ENCODE assay signal across 8 cellular contexts in the genomic region with DNA sequence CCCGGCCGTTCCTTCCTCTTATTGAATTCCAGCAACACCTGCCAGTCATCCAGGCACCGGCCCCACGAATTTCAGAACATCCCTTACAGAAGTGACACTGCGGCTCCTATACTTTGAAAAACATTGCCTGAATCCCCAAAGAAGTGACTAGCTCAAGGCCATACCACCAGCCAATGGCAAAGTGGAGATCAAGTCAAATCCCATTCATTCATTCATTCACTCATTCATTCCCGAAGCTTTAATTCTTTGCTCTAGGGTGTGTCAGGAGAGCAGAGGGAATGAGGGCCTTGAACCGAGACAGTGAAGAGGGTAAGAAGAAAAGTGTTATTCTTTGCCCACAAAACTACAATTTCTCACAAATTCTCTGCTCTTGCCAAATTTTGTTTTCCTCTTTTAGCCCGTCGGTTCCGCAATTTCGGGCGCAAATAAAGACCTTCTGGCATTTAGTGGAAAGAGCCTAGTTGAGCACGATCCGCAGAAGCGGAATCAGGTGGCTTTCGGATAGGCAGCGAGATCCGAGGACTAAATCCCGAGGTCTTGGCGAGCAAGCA. TPM values are rescaled to one million over a fixed set of nuclear protein-coding genes. Genes with fewer than 3 reads are reported as not detected.
A peak's percentile ranks its signal among the peaks of the same experiment; 100 is the strongest.
DNase-seq lines count a peak whose midpoint lies in the region; ATAC-seq lines count a peak whose summit lies in the region.

No MANE protein-coding gene starts in this region.

- no peaks in the 10 kb centered on the region for H3K9me3 Mint-ChIP-seq in activated CD8-positive, alpha-beta memory T cell treated with anti-CD3 and anti-CD28 coated beads, Interleukin-2, amount 10 ng/mL, durations not matched to agents 7 days and 5 days (ENCODE audit: low read depth)
- no peaks in the 10 kb centered on the region for H3K9me3 Mint-ChIP-seq in activated T-helper 17 cell treated with anti-CD3 and anti-CD28 coated beads, Interleukin-2, amount 50 U/mL, for 72 hours
- H3K9me3 Mint-ChIP-seq in immature natural killer cell = peaks cover 0 to 2% (median 0%) of the 10 kb centered on the region in 6 donors

- no peak for ATAC-seq in activated CD8-positive, alpha-beta memory T cell treated with anti-CD3 and anti-CD28 coated beads, Interleukin-2, amount 10 ng/mL, durations not matched to agents 7 days and 5 days
- no peak for ATAC-seq in activated T-helper 17 cell treated with anti-CD3 and anti-CD28 coated beads, Interleukin-2, amount 50 U/mL, for 72 hours (replicated peaks)
- ATAC-seq in HG02642 (IDR thresholded peaks at IDR 0.05; ENCODE audit: poor library complexity, unreplicated experiment) = no peak

- no peaks in the 10 kb centered on the region for H3K27me3 ChIP-seq in thymus (ENCODE audit: control insufficient read depth, insufficient read depth)

- H3K4me3 Mint-ChIP-seq in activated CD8-positive, alpha-beta memory T cell treated with anti-CD3 and anti-CD28 coated beads, Interleukin-2, amount 10 ng/mL, durations not matched to agents 7 days and 5 days = peak overlapping the region; percentile 64
- H3K4me3 Mint-ChIP-seq in activated T-helper 17 cell treated with anti-CD3 and anti-CD28 coated beads, Interleukin-2, amount 50 U/mL, for 72 hours = peak overlapping the region; percentile 65
- H3K4me3 Mint-ChIP-seq in immature natural killer cell = peak overlapping the region; percentile 62 to 78 (median 69)

- CTCF ChIA-PET in activated CD8-positive, alpha-beta memory T cell treated with anti-CD3 and anti-CD28 coated beads, Interleukin-2, amount 10 ng/mL, durations not matched to agents 7 days and 5 days (lab: Charles Lee) = no interaction called here

- 24% methylated on average over 20 of the region's 20 CpGs for WGBS in thymus

- peaks cover 12% of the 10 kb centered on the region for H3K4me1 Mint-ChIP-seq in activated CD8-positive, alpha-beta memory T cell treated with anti-CD3 and anti-CD28 coated beads, Interleukin-2, amount 10 ng/mL, durations not matched to agents 7 days and 5 days
- H3K4me1 Mint-ChIP-seq in activated T-helper 17 cell treated with anti-CD3 and anti-CD28 coated beads, Interleukin-2, amount 50 U/mL, for 72 hours = no peaks in the 10 kb centered on the region
- peaks cover 7 to 8% of the 10 kb centered on the region in 2 donors for H3K4me1 Mint-ChIP-seq in immature natural killer cell

- peak overlapping the region; percentile 65 for H3K4me3 ChIP-seq in thymus (ENCODE audit: low read length)

- peaks cover 1% of the 10 kb centered on the region for H3K36me3 Mint-ChIP-seq in activated CD8-positive, alpha-beta memory T cell treated with anti-CD3 and anti-CD28 coated beads, Interleukin-2, amount 10 ng/mL, durations not matched to agents 7 days and 5 days
- H3K36me3 Mint-ChIP-seq in activated T-helper 17 cell treated with anti-CD3 and anti-CD28 coated beads, Interleukin-2, amount 50 U/mL, for 72 hours (ENCODE audit: low read depth) = peaks cover 14% of the 10 kb centered on the region
- H3K36me3 Mint-ChIP-seq in immature natural killer cell = no peaks in the 10 kb centered on the region

- no peak overlapping the region for H3K27ac Mint-ChIP-seq in activated CD8-positive, alpha-beta memory T cell treated with anti-CD3 and anti-CD28 coated beads, Interleukin-2, amount 10 ng/mL, durations not matched to agents 7 days and 5 days
- no peak overlapping the region for H3K27ac Mint-ChIP-seq in activated T-helper 17 cell treated with anti-CD3 and anti-CD28 coated beads, Interleukin-2, amount 50 U/mL, for 72 hours
- H3K27ac Mint-ChIP-seq in immature natural killer cell = no peak overlapping the region

- peaks cover 11% of the 10 kb centered on the region for H3K27me3 Mint-ChIP-seq in activated CD8-positive, alpha-beta memory T cell treated with anti-CD3 and anti-CD28 coated beads, Interleukin-2, amount 10 ng/mL, durations not matched to agents 7 days and 5 days
- no peaks in the 10 kb centered on the region for H3K27me3 Mint-ChIP-seq in activated T-helper 17 cell treated with anti-CD3 and anti-CD28 coated beads, Interleukin-2, amount 50 U/mL, for 72 hours
- peaks cover 0 to 15% (median 1%) of the 10 kb centered on the region in 3 donors for H3K27me3 Mint-ChIP-seq in immature natural killer cell (ENCODE audit: low read depth in 3 of 3)

- no peaks in the 10 kb centered on the region for H3K9me3 ChIP-seq in thymus (ENCODE audit: control insufficient read depth)

- H3K36me3 ChIP-seq in thymus (ENCODE audit: control insufficient read depth, insufficient read depth) = no peaks in the 10 kb centered on the region

- H3K4me1 ChIP-seq in thymus (ENCODE audit: control insufficient read depth, insufficient read depth, low read length) = peaks cover 7% of the 10 kb centered on the region

- no peak for DNase-seq in activated CD8-positive, alpha-beta memory T cell treated with anti-CD3 and anti-CD28 coated beads, Interleukin-2, amount 10 ng/mL, durations not matched to agents 7 days and 5 days
- DNase-seq in activated CD8-positive, alpha-beta memory T cell treated with anti-CD3 and anti-CD28 coated beads, Interleukin-2, amount 50 U/mL, for 4 hours = no peak
- no peak for DNase-seq in immature natural killer cell
- no peak for DNase-seq in AG20443 (ENCODE audit: low spot score)
- no peak for DNase-seq in midbrain (lab: John Stamatoyannopoulos, UW)

- no peak overlapping the region for H3K27ac ChIP-seq in thymus (ENCODE audit: low read depth)

RNA-seq across cellular contexts. Expression of a gene that starts 0.8 kb away (rescaled TPM):
- total RNA-seq in activated CD8-positive, alpha-beta memory T cell treated with anti-CD3 and anti-CD28 coated beads, Interleukin-2, amount 10 ng/mL, durations not matched to agents 7 days and 5 days = 10 to 100 TPM; 32.3 to 47.3 TPM
- 10 to 100 TPM; 14.0 to 33.3 TPM for total RNA-seq in activated T-helper 17 cell treated with anti-CD3 and anti-CD28 coated beads, Interleukin-2, amount 50 U/mL, for 72 hours
- 1 to 10 TPM in 2 of 3 donors, under 1 TPM in 1; 0.52 to 2.2 (median 1.3) TPM for polyA plus RNA-seq in immature natural killer cell
- 20.1 TPM for polyA plus RNA-seq in thymus
